1 cellular context compared by ENCODE assay signal in the genomic region with DNA sequence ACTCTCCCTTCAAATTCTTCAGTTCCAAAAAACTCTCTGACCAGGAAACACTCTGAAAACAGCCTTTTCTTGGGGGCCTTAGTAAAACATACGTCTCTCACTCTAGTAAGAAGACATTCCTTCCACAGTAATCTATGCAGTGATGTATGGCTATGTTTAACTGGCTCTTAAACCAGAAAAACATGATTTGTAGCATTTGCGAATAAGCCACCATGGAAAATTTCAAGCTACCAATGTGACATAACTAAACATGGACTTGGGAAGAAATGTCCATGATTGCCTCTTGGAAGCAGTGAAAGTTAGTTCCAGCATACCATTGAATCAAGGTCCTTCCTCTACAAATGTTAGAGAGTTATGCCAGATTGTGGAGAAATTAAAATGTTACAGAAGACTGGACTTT.
TF ChIP-seq lines count a peak whose summit lies in the region.

No MANE protein-coding gene starts in this region.

TF ChIP-seq in WTC11, 78 proteins besides CTCF, POLR2A, EP300 and RAD21 (continued from another document):
- TF ChIP-seq, protein P1, sequence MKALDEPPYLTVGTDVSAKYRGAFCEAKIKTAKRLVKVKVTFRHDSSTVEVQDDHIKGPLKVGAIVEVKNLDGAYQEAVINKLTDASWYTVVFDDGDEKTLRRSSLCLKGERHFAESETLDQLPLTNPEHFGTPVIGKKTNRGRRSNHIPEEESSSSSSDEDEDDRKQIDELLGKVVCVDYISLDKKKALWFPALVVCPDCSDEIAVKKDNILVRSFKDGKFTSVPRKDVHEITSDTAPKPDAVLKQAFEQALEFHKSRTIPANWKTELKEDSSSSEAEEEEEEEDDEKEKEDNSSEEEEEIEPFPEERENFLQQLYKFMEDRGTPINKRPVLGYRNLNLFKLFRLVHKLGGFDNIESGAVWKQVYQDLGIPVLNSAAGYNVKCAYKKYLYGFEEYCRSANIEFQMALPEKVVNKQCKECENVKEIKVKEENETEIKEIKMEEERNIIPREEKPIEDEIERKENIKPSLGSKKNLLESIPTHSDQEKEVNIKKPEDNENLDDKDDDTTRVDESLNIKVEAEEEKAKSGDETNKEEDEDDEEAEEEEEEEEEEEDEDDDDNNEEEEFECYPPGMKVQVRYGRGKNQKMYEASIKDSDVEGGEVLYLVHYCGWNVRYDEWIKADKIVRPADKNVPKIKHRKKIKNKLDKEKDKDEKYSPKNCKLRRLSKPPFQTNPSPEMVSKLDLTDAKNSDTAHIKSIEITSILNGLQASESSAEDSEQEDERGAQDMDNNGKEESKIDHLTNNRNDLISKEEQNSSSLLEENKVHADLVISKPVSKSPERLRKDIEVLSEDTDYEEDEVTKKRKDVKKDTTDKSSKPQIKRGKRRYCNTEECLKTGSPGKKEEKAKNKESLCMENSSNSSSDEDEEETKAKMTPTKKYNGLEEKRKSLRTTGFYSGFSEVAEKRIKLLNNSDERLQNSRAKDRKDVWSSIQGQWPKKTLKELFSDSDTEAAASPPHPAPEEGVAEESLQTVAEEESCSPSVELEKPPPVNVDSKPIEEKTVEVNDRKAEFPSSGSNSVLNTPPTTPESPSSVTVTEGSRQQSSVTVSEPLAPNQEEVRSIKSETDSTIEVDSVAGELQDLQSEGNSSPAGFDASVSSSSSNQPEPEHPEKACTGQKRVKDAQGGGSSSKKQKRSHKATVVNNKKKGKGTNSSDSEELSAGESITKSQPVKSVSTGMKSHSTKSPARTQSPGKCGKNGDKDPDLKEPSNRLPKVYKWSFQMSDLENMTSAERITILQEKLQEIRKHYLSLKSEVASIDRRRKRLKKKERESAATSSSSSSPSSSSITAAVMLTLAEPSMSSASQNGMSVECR (CRISPR knock-in tag; IDR thresholded peaks at IDR 0.05; ENCODE audit: borderline replicate concordance), result no peak
- TF ChIP-seq TEAD1 (CRISPR knock-in tag; IDR thresholded peaks at IDR 0.05) (no peak), NR3C1 (CRISPR knock-in tag; conservative IDR thresholded peaks at IDR 0.05; ENCODE audit: low read depth) (no peak), ELF4 (CRISPR knock-in tag; IDR thresholded peaks at IDR 0.05; ENCODE audit: low read depth) (no peak), PRRX2 (CRISPR knock-in tag; IDR thresholded peaks at IDR 0.05) (no peak), IRF2 (CRISPR knock-in tag; IDR thresholded peaks at IDR 0.05; ENCODE audit: borderline replicate concordance, low read depth) (no peak), ZNF219 (CRISPR knock-in tag; IDR thresholded peaks at IDR 0.05; ENCODE audit: borderline replicate concordance) (no peak), ZBTB43 (CRISPR knock-in tag; IDR thresholded peaks at IDR 0.05) (no peak), ZNF396 (CRISPR knock-in tag; IDR thresholded peaks at IDR 0.05; ENCODE audit: borderline replicate concordance) (no peak)
- TF ChIP-seq, protein P2, sequence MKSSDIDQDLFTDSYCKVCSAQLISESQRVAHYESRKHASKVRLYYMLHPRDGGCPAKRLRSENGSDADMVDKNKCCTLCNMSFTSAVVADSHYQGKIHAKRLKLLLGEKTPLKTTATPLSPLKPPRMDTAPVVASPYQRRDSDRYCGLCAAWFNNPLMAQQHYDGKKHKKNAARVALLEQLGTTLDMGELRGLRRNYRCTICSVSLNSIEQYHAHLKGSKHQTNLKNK (CRISPR knock-in tag; IDR thresholded peaks at IDR 0.05), result no peak
TF ChIP-seq in WTC11: peak in this region for 0.
